In the genomic region with DNA sequence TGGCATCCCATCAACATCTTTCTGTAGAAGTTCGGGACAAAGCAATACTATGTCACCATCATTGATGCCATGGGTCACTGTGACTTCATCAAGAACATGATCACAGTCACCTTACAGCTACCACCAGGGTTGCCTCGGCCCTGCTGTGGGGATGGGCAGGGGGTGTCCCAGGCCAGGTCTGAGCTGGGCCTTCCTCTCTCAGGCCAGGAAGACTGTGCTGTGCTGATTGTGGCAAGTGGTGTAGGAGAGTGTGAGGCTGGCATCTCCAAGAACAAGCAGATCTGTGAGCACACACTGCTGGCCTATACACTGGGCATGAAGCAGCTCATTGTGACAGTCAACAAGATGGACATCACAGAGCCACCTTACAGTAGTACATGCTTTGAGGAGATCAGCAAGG, we compare ENCODE assay signal across 3 cellular contexts.
"Had no signal": no experiment of that assay in that cellular context is flagged by ENCODE, and none has a peak within 500 bp of the region (broad histone marks: within the 10 kb centered on the region; RNA-seq: fewer than 3 reads in every experiment).

No MANE protein-coding gene starts in this region.

- DNase-seq: GDM1, GF-D8 had no signal

- ATAC-seq: GM12878 had no signal

- H3K4me3 ChIP-seq: GM12878 had no signal
